8 cellular contexts compared by ENCODE assay signal in the genomic region with DNA sequence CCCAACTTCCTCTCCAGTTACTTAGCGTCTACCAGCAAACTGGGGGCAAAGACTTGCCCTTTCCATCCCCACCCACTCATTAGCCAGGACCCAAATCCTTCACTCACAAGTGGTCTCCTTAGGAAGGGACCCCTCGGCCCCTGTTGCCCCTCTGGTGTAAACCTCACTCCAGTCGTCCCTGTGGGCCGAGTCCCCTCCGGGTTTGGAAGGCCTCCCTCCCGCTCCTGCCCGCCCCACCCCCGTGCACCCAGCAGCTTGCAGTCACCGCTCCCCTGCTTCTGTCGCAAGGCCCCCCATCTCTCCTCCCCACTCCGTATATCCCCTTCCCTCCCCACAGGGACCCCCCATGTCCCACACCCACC. TPM values are rescaled to one million over a fixed set of nuclear protein-coding genes. Genes with fewer than 3 reads are reported as not detected.
DNase-seq lines count a peak whose midpoint lies in the region; ATAC-seq and TF ChIP-seq lines count a peak whose summit lies in the region.

No MANE protein-coding gene starts in this region.

- no peak for TF ChIP-seq CTCF in GM12875 (IDR thresholded peaks at IDR 0.05; ENCODE audit: borderline replicate concordance, insufficient read depth, low read depth, low read length)
- TF ChIP-seq CTCF in fibroblast of pulmonary artery (IDR thresholded peaks at IDR 0.05; ENCODE audit: low read length, missing control alignments): no peak
- TF ChIP-seq CTCF in sigmoid colon (IDR thresholded peaks at IDR 0.05): no peak

- peaks cover 0 to 68% (median 55%) of the 10 kb centered on the region in 4 donors for H3K4me1 ChIP-seq in sigmoid colon

- ATAC-seq in GM18502 (IDR thresholded peaks at IDR 0.05; ENCODE audit: poor library complexity, unreplicated experiment) (no peak), HG03439 (IDR thresholded peaks at IDR 0.05; ENCODE audit: unreplicated experiment) (no peak), GM21619 (IDR thresholded peaks at IDR 0.05; ENCODE audit: unreplicated experiment) (no peak)

- H3K36me3 ChIP-seq in SK-N-MC (ENCODE audit: insufficient read depth, low read length) (no peaks in the 10 kb centered on the region), sigmoid colon (no peaks in the 10 kb centered on the region)

- H3K9me3 ChIP-seq in SK-N-MC (ENCODE audit: low read depth, low read length) (no peaks in the 10 kb centered on the region), sigmoid colon (no peaks in the 10 kb centered on the region)

- H3K27ac ChIP-seq in SK-N-MC (no peak overlapping the region), sigmoid colon (peak overlapping the region; percentile 79 to 88 (median 82))

- peak overlapping the region; percentile 80 for H3K9ac ChIP-seq in SK-N-MC (ENCODE audit: insufficient read length)

- H3K27me3 ChIP-seq in sigmoid colon: no peaks in the 10 kb centered on the region

- peak overlapping the region; percentile 83 for H3K4me3 ChIP-seq in GM12875 (ENCODE audit: low read depth, low read length)
- H3K4me3 ChIP-seq in SK-N-MC: peak overlapping the region; percentile 89
- peak overlapping the region; percentile 68 for H3K4me3 ChIP-seq in fibroblast of pulmonary artery (replicated peaks; ENCODE audit: low read depth, low read length)
- H3K4me3 ChIP-seq in sigmoid colon: peak overlapping the region; percentile 73 to 97 (median 92)

- DNase-seq in SK-N-MC (ENCODE audit: low read depth, low spot score): no peak
- DNase-seq in fibroblast of pulmonary artery (ENCODE audit: low read depth): no peak
- no peak for DNase-seq in sigmoid colon
- no peak for DNase-seq in hypothalamus (lab: John Stamatoyannopoulos, UW)

- 1 to 9% methylated on average over 11 of the region's 11 CpGs for WGBS in sigmoid colon, 2 donors

- TF ChIP-seq EP300 in sigmoid colon (IDR thresholded peaks at IDR 0.05): no peak

- intact Hi-C loops in sigmoid colon (cut with DNase I): loop anchor here (5.0 kb wide), 1 partner anchor 111 kb away; a partner anchor contains a TSS

- no peak for TF ChIP-seq POLR2A in sigmoid colon (IDR thresholded peaks at IDR 0.05)

RNA-seq across cellular contexts. Expression of a gene that starts 1.2 kb away (rescaled TPM):
- total RNA-seq in sigmoid colon: 10 to 100 TPM; 32.7 to 47.4 (median 37.3) TPM
- polyA plus RNA-seq in sigmoid colon: 100 to 1,000 TPM; 157 to 181 (median 177) TPM

RNA-seq across cellular contexts. Expression of a gene that starts 27.4 kb away (rescaled TPM):
- not detected for total RNA-seq in sigmoid colon
- polyA plus RNA-seq in sigmoid colon: 1 to 10 TPM in 1 of 3 donors, under 1 TPM in 1, not detected in 1; 0.34 to 1.2 TPM

RNA-seq across cellular contexts. Expression of a gene that starts 45.7 kb away (rescaled TPM):
- total RNA-seq in sigmoid colon: not detected
- not detected for polyA plus RNA-seq in sigmoid colon
